Comparison of ENCODE assay signal across 9 cellular contexts in the genomic region with DNA sequence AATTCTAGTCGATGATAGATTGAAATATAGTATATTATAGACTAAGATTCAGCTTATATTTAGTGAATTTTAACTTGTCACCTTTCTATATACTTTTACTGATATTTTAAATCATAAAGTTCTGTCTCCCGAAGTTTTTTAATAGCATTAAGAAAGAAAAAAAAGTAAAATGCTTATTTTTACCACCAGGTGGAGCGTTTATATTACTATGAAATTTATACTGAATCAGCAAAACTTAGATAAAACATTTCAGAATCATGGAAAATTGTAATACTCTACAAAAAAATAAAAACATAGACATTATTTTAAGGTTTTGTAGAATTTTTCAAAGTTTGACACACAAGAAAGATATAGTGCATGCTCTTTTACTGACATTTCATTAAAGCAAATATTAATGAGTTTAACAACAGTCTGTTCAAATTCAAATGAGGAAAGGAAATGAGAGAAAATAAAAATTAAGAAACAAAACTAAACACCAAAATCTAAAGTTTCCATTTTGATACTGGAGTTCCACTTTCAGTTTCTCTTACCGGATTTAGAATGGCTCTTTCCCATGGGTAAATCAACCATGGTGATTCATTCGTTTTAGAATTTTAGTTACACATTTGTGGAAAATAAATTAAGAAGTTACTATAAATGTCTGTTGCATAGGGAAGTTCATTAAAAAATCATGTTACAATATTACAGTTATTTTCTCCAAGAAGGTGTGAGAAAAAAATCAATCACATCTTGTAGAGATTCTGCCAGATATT.
A peak's percentile ranks its signal among the peaks of the same experiment; 100 is the strongest.
DNase-seq lines count a peak whose midpoint lies in the region; ATAC-seq and TF ChIP-seq lines count a peak whose summit lies in the region.
"Had no signal": no experiment of that assay in that cellular context is flagged by ENCODE, and none has a peak within 500 bp of the region (broad histone marks: within the 10 kb centered on the region; RNA-seq: fewer than 3 reads in every experiment).

No MANE protein-coding gene starts in this region.

- no peaks in the 10 kb centered on the region for H3K36me3 ChIP-seq in BLaER1 treated with 17β-estradiol and CSF1 and Interleukin-3, amounts not matched to agents 10 nM and 100 nM
- H3K36me3 ChIP-seq in SU-DHL-6 (ENCODE audit: low read length) (no peaks in the 10 kb centered on the region), SJCRH30 (no peaks in the 10 kb centered on the region)

- H3K4me1 Mint-ChIP-seq in WTC11, result no peaks in the 10 kb centered on the region

- peak overlapping the region in 9 of 11 experiments; percentile 15 to 71 (median 53); a peak in 15 of 22 replicates for H3K27ac ChIP-seq in BLaER1 treated with 17β-estradiol and CSF1 and Interleukin-3, amounts not matched to agents 10 nM and 100 nM
- H3K27ac ChIP-seq in SU-DHL-6 (ENCODE audit: low read depth, low read length), result no peak overlapping the region
- H3K27ac ChIP-seq in SJCRH30, result no peak overlapping the region

- ATAC-seq in HG03378 (IDR thresholded peaks at IDR 0.05; ENCODE audit: unreplicated experiment) (peak; percentile 58), WTC11 (no peak), HG03460 (IDR thresholded peaks at IDR 0.05; ENCODE audit: unreplicated experiment) (no peak)

- H3K4me3 ChIP-seq in BLaER1 treated with 17β-estradiol and CSF1 and Interleukin-3, amounts not matched to agents 10 nM and 100 nM, result peak overlapping the region in 2 of 10 experiments; percentile 18 to 21; a peak in 2 of 20 replicates
- H3K4me3 ChIP-seq in SU-DHL-6 (ENCODE audit: insufficient read depth, low read length, poor library complexity, severe bottlenecking) (no peak overlapping the region), SJCRH30 (no peak overlapping the region)

- no peaks in the 10 kb centered on the region for H3K9me2 ChIP-seq in SU-DHL-6 (replicated peaks; ENCODE audit: insufficient read depth, low read length)

- H3F3A ChIP-seq in SU-DHL-6 (ENCODE audit: insufficient read depth), result no peaks in the 10 kb centered on the region

- H3K27me3 ChIP-seq in BLaER1 treated with 17β-estradiol and CSF1 and Interleukin-3, amounts not matched to agents 10 nM and 100 nM, result no peaks in the 10 kb centered on the region
- H3K27me3 ChIP-seq in SU-DHL-6 (ENCODE audit: low read length) (no peaks in the 10 kb centered on the region), SJCRH30 (no peaks in the 10 kb centered on the region)

- no peaks in the 10 kb centered on the region for H4K20me1 ChIP-seq in BLaER1 treated with 17β-estradiol and CSF1 and Interleukin-3, amounts not matched to agents 10 nM and 100 nM
- H4K20me1 ChIP-seq in SU-DHL-6 (ENCODE audit: low read depth, low read length), result no peaks in the 10 kb centered on the region

- H3K27me3 Mint-ChIP-seq in WTC11 (ENCODE audit: low read depth), result no peaks in the 10 kb centered on the region

- CTCF ChIA-PET in WTC11 (lab: Charles Lee), result no interaction called here

- H3K27ac Mint-ChIP-seq in WTC11, result no peak overlapping the region

- H3K4me1 ChIP-seq in BLaER1 treated with 17β-estradiol and CSF1 and Interleukin-3, amounts not matched to agents 10 nM and 100 nM, result peaks cover 0 to 14% (median 7%) of the 10 kb centered on the region in 10 experiments; a peak in 12 of 20 replicates
- no peaks in the 10 kb centered on the region for H3K4me1 ChIP-seq in SJCRH30

- peak overlapping the region in 1 of 11 experiments; percentile 15; a peak in 3 of 22 replicates for H3K9ac ChIP-seq in BLaER1 treated with 17β-estradiol and CSF1 and Interleukin-3, amounts not matched to agents 10 nM and 100 nM
- H3K9ac ChIP-seq in SU-DHL-6 (ENCODE audit: low read length), result no peak overlapping the region

- peak overlapping the region; percentile 69 for H2AFZ ChIP-seq in SU-DHL-6 (ENCODE audit: low read depth, low read length, severe bottlenecking)

- TF ChIP-seq CTCF in SU-DHL-6 (IDR thresholded peaks at IDR 0.05; ENCODE audit: insufficient read depth, low read length, poor library complexity, severe bottlenecking), result no peak
- no peak for TF ChIP-seq CTCF in WTC11 (IDR thresholded peaks at IDR 0.05)

- no peaks in the 10 kb centered on the region for H3K9me3 Mint-ChIP-seq in WTC11

- H3K4me2 ChIP-seq in BLaER1 treated with 17β-estradiol and CSF1 and Interleukin-3, amounts not matched to agents 10 nM and 100 nM, result peak overlapping the region in 9 of 11 experiments; percentile 46 to 65 (median 52); a peak in 16 of 22 replicates
- peak overlapping the region; percentile 34 for H3K4me2 ChIP-seq in SU-DHL-6 (ENCODE audit: low read depth, low read length, poor library complexity, severe bottlenecking)

- DNase-seq in left kidney (ENCODE audit: low read depth, low spot score) (peak; percentile 16), WTC11 (ENCODE audit: low spot score) (no peak), SJCRH30 (no peak), UCSD-AML1 (lab: John Stamatoyannopoulos, UW; ENCODE audit: unreplicated experiment) (no peak)
- DNase-seq: activated CD4-positive, alpha-beta T cell treated with anti-CD3 and anti-CD28 coated beads for 48 hours had no signal

- H3K9me3 ChIP-seq in BLaER1 treated with 17β-estradiol and CSF1 and Interleukin-3, amounts not matched to agents 10 nM and 100 nM (replicated peaks in 1 of 11), result no peaks in the 10 kb centered on the region
- H3K9me3 ChIP-seq in SU-DHL-6 (ENCODE audit: insufficient read depth, low read length), result no peaks in the 10 kb centered on the region
- H3K9me3 ChIP-seq in SJCRH30 (replicated peaks), result no peaks in the 10 kb centered on the region

- no peaks in the 10 kb centered on the region for H3K36me3 Mint-ChIP-seq in WTC11

- H3K79me2 ChIP-seq in SU-DHL-6 (ENCODE audit: insufficient read depth, low read length), result no peaks in the 10 kb centered on the region

- POLR2A ChIA-PET in WTC11 (lab: Charles Lee), result no interaction called here

- H3K4me3 Mint-ChIP-seq in WTC11, result no peak overlapping the region

TF ChIP-seq in WTC11, 78 proteins besides CTCF, POLR2A, EP300 and RAD21:
- TF ChIP-seq ZNF121 (CRISPR knock-in tag; IDR thresholded peaks at IDR 0.05), result no peak
- TF ChIP-seq ZNF138 (CRISPR knock-in tag; conservative IDR thresholded peaks at IDR 0.05), result no peak
- TF ChIP-seq TCF7 (CRISPR knock-in tag; IDR thresholded peaks at IDR 0.05; ENCODE audit: low read depth), result no peak
- TF ChIP-seq NFE2L1 (CRISPR knock-in tag; IDR thresholded peaks at IDR 0.05), result no peak
- no peak for TF ChIP-seq IRF2 (CRISPR knock-in tag; IDR thresholded peaks at IDR 0.05; ENCODE audit: borderline replicate concordance, low read depth)
- TF ChIP-seq MXD4 (CRISPR knock-in tag; IDR thresholded peaks at IDR 0.05; ENCODE audit: borderline replicate concordance), result no peak
- no peak for TF ChIP-seq NR3C1 (CRISPR knock-in tag; conservative IDR thresholded peaks at IDR 0.05; ENCODE audit: low read depth)
- TF ChIP-seq KAT7 (CRISPR knock-in tag; IDR thresholded peaks at IDR 0.05; ENCODE audit: borderline replicate concordance), result no peak
- TF ChIP-seq, protein P1, sequence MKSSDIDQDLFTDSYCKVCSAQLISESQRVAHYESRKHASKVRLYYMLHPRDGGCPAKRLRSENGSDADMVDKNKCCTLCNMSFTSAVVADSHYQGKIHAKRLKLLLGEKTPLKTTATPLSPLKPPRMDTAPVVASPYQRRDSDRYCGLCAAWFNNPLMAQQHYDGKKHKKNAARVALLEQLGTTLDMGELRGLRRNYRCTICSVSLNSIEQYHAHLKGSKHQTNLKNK (CRISPR knock-in tag; IDR thresholded peaks at IDR 0.05), result no peak
- TF ChIP-seq TP53 (CRISPR knock-in tag; IDR thresholded peaks at IDR 0.05), result no peak
- TF ChIP-seq, protein P2, sequence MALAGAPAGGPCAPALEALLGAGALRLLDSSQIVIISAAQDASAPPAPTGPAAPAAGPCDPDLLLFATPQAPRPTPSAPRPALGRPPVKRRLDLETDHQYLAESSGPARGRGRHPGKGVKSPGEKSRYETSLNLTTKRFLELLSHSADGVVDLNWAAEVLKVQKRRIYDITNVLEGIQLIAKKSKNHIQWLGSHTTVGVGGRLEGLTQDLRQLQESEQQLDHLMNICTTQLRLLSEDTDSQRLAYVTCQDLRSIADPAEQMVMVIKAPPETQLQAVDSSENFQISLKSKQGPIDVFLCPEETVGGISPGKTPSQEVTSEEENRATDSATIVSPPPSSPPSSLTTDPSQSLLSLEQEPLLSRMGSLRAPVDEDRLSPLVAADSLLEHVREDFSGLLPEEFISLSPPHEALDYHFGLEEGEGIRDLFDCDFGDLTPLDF (CRISPR knock-in tag; IDR thresholded peaks at IDR 0.05), result no peak
TF ChIP-seq in WTC11: peak in this region for 0.

Comparison
In these comparisons a context has a peak if more than half of its experiments do, and no peak if none do; other contexts are left out.
1. H3K27ac ChIP-seq: peak in BLaER1 treated with 17β-estradiol and CSF1 and Interleukin-3, amounts not matched to agents 10 nM and 100 nM (9 of 11); none in SU-DHL-6 (single experiment) and SJCRH30 (single experiment).